1 cellular context compared by ENCODE assay signal in genomic region chr10:3172446-3173172, GRCh38.
TF ChIP-seq lines count a peak whose summit lies in the region.

Gene PITRM1, minus strand, starts transcription at chr10:3172782. Its CDS starts 10 bp downstream, at chr10:3172772.

TF ChIP-seq in GM12878, 131 proteins besides CTCF, POLR2A, EP300 and RAD21 (continued from another document):
- no peak for TF ChIP-seq USF2 (IDR thresholded peaks at IDR 0.05; ENCODE audit: borderline replicate concordance, low read depth, low read length)
- TF ChIP-seq REST (IDR thresholded peaks at IDR 0.05; ENCODE audit: low read depth, low read length), result no peak
- no peak for TF ChIP-seq EZH2 (IDR thresholded peaks at IDR 0.05; ENCODE audit: borderline replicate concordance, control insufficient read depth, low read depth, low read length)
- TF ChIP-seq RELA (IDR thresholded peaks at IDR 0.05; ENCODE audit: borderline replicate concordance, partially characterized antibody), result no peak
- TF ChIP-seq ZNF622 (IDR thresholded peaks at IDR 0.05), result no peak
- TF ChIP-seq POU2F2 (IDR thresholded peaks at IDR 0.05; ENCODE audit: borderline replicate concordance, low read depth, low read length), result peak; percentile 80; the same call in 2 of the 3 replicates
- TF ChIP-seq CBFB (IDR thresholded peaks at IDR 0.05; ENCODE audit: low read depth), result peak; percentile 65; the same call in 1 of the 2 replicates
- TF ChIP-seq, protein P1, sequence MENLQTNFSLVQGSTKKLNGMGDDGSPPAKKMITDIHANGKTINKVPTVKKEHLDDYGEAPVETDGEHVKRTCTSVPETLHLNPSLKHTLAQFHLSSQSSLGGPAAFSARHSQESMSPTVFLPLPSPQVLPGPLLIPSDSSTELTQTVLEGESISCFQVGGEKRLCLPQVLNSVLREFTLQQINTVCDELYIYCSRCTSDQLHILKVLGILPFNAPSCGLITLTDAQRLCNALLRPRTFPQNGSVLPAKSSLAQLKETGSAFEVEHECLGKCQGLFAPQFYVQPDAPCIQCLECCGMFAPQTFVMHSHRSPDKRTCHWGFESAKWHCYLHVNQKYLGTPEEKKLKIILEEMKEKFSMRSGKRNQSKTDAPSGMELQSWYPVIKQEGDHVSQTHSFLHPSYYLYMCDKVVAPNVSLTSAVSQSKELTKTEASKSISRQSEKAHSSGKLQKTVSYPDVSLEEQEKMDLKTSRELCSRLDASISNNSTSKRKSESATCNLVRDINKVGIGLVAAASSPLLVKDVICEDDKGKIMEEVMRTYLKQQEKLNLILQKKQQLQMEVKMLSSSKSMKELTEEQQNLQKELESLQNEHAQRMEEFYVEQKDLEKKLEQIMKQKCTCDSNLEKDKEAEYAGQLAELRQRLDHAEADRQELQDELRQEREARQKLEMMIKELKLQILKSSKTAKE (IDR thresholded peaks at IDR 0.05; ENCODE audit: low read depth, poor library complexity, severe bottlenecking), result no peak
- TF ChIP-seq EED (IDR thresholded peaks at IDR 0.05; ENCODE audit: low read depth), result no peak
- no peak for TF ChIP-seq IRF4 (IDR thresholded peaks at IDR 0.05; ENCODE audit: low read depth, low read length)
